18 cellular contexts compared by ENCODE assay signal in genomic region chr18:23531912-23532311, GRCh38. TPM values are rescaled to one million over a fixed set of nuclear protein-coding genes. Genes with fewer than 3 reads are reported as not detected.
DNase-seq lines count a peak whose midpoint lies in the region; ATAC-seq, FAIRE-seq and TF ChIP-seq lines count a peak whose summit lies in the region.
"Had no signal": no experiment of that assay in that cellular context is flagged by ENCODE, and none has a peak within 500 bp of the region (broad histone marks: within the 10 kb centered on the region; RNA-seq: fewer than 3 reads in every experiment).

No MANE protein-coding gene starts in this region.

- 87 to 94% methylated on average over 12 to 13 of the region's 13 CpGs for WGBS in esophagus squamous epithelium, 2 donors

- no peak for DNase-seq in activated naive CD8-positive, alpha-beta T cell treated with anti-CD3 and anti-CD28 coated beads, Interleukin-2, amount 50 U/mL, for 24 hours
- DNase-seq in esophagus squamous epithelium (lab: John Stamatoyannopoulos, UW) (no peak), progenitor cell of endocrine pancreas (ENCODE audit: low spot score, unreplicated experiment) (no peak), frontal cortex (ENCODE audit: low spot score in 2 of 2) (no peak), Peyer's patch (no peak)
- DNase-seq: CD4-positive, CD25-positive, alpha-beta regulatory T cell; DND-41; GDM1; GM23248; MV-4-11; NCI-H1436; NCI-H2081; NCI-H2227 treated with DMSO at 0.1 percent for 48 hours; NCI-H526; RPMI8226 had no signal

- H3K27me3 Mint-ChIP-seq in activated naive CD8-positive, alpha-beta T cell = no peaks in the 10 kb centered on the region
- H3K27me3 Mint-ChIP-seq in activated naive CD8-positive, alpha-beta T cell treated with anti-CD3 and anti-CD28 coated beads, Interleukin-2, amount 50 U/mL, for 24 hours = no peaks in the 10 kb centered on the region
- H3K27me3 Mint-ChIP-seq in progenitor cell of endocrine pancreas = no peaks in the 10 kb centered on the region
- H3K27me3 Mint-ChIP-seq: CD4-positive, CD25-positive, alpha-beta regulatory T cell had no signal

- H3K4me3 Mint-ChIP-seq in activated naive CD8-positive, alpha-beta T cell = no peak overlapping the region
- no peak overlapping the region for H3K4me3 Mint-ChIP-seq in activated naive CD8-positive, alpha-beta T cell treated with anti-CD3 and anti-CD28 coated beads, Interleukin-2, amount 50 U/mL, for 24 hours
- H3K4me3 Mint-ChIP-seq in progenitor cell of endocrine pancreas (ENCODE audit: low read depth) = no peak overlapping the region
- H3K4me3 Mint-ChIP-seq: CD4-positive, CD25-positive, alpha-beta regulatory T cell had no signal

- TF ChIP-seq CTCF in esophagus squamous epithelium (IDR thresholded peaks at IDR 0.05) (no peak), progenitor cell of endocrine pancreas (IDR thresholded peaks at IDR 0.05; ENCODE audit: unreplicated experiment) (no peak), Peyer's patch (IDR thresholded peaks at IDR 0.05) (no peak)

- peaks cover 25 to 100% (median 52%) of the 10 kb centered on the region in 3 donors for H3K36me3 ChIP-seq in esophagus squamous epithelium
- H3K36me3 ChIP-seq in Peyer's patch = peaks cover 0 to 99% (median 5%) of the 10 kb centered on the region in 3 donors

- TF ChIP-seq POLR2A in GM19193 (IDR thresholded peaks at IDR 0.05; ENCODE audit: extremely low read depth, insufficient read depth, insufficient read length) (peak; percentile 24), esophagus squamous epithelium (IDR thresholded peaks at IDR 0.05) (no peak), Peyer's patch (IDR thresholded peaks at IDR 0.05) (no peak)

- H3K4me1 Mint-ChIP-seq in activated naive CD8-positive, alpha-beta T cell (ENCODE audit: low read depth) = peaks cover 7% of the 10 kb centered on the region
- peaks cover 16% of the 10 kb centered on the region for H3K4me1 Mint-ChIP-seq in activated naive CD8-positive, alpha-beta T cell treated with anti-CD3 and anti-CD28 coated beads, Interleukin-2, amount 50 U/mL, for 24 hours
- H3K4me1 Mint-ChIP-seq in progenitor cell of endocrine pancreas (ENCODE audit: low read depth) = no peaks in the 10 kb centered on the region
- H3K4me1 Mint-ChIP-seq: CD4-positive, CD25-positive, alpha-beta regulatory T cell had no signal

- no peak for ATAC-seq in activated naive CD8-positive, alpha-beta T cell treated with anti-CD3 and anti-CD28 coated beads, Interleukin-2, amount 50 U/mL, for 24 hours
- ATAC-seq in HG03460 (IDR thresholded peaks at IDR 0.05; ENCODE audit: unreplicated experiment) = no peak

- peak overlapping the region in 3 of 4 donors; percentile 2 to 49 (median 5) for H3K27ac ChIP-seq in esophagus squamous epithelium
- H3K27ac ChIP-seq in Peyer's patch = no peak overlapping the region
- H3K27ac ChIP-seq: GM23248 had no signal

- H3K4me1 ChIP-seq in esophagus squamous epithelium (peaks cover 0 to 24% (median 9%) of the 10 kb centered on the region in 3 donors), Peyer's patch (no peaks in the 10 kb centered on the region)

- no peaks in the 10 kb centered on the region for H3K27me3 ChIP-seq in esophagus squamous epithelium
- no peaks in the 10 kb centered on the region for H3K27me3 ChIP-seq in Peyer's patch

- no peak for FAIRE-seq in frontal cortex (lab: Jason Lieb, UNC)

- peak overlapping the region; percentile 54 for H3K27ac Mint-ChIP-seq in activated naive CD8-positive, alpha-beta T cell
- H3K27ac Mint-ChIP-seq in activated naive CD8-positive, alpha-beta T cell treated with anti-CD3 and anti-CD28 coated beads, Interleukin-2, amount 50 U/mL, for 24 hours = no peak overlapping the region
- H3K27ac Mint-ChIP-seq in progenitor cell of endocrine pancreas = peak overlapping the region; percentile 3

- H3K9me3 ChIP-seq in esophagus squamous epithelium (no peaks in the 10 kb centered on the region), Peyer's patch (no peaks in the 10 kb centered on the region)

- H3K36me3 Mint-ChIP-seq in activated naive CD8-positive, alpha-beta T cell = peaks cover 2% of the 10 kb centered on the region
- peaks cover 62% of the 10 kb centered on the region for H3K36me3 Mint-ChIP-seq in activated naive CD8-positive, alpha-beta T cell treated with anti-CD3 and anti-CD28 coated beads, Interleukin-2, amount 50 U/mL, for 24 hours (ENCODE audit: low read depth)
- H3K36me3 Mint-ChIP-seq in progenitor cell of endocrine pancreas (ENCODE audit: insufficient read depth) = peaks cover 23% of the 10 kb centered on the region

- intact Hi-C loops in esophagus squamous epithelium (cut with DNase I) = no loop called here

- H3K4me3 ChIP-seq in esophagus squamous epithelium (no peak overlapping the region), Peyer's patch (no peak overlapping the region)
- H3K4me3 ChIP-seq: GM23248 had no signal

- no peaks in the 10 kb centered on the region for H3K9me3 Mint-ChIP-seq in activated naive CD8-positive, alpha-beta T cell (ENCODE audit: low read depth)
- H3K9me3 Mint-ChIP-seq in activated naive CD8-positive, alpha-beta T cell treated with anti-CD3 and anti-CD28 coated beads, Interleukin-2, amount 50 U/mL, for 24 hours = no peaks in the 10 kb centered on the region
- no peaks in the 10 kb centered on the region for H3K9me3 Mint-ChIP-seq in progenitor cell of endocrine pancreas (ENCODE audit: low read depth)
- H3K9me3 Mint-ChIP-seq: CD4-positive, CD25-positive, alpha-beta regulatory T cell had no signal

RNA-seq across cellular contexts. Expression of gene RMC1, which starts 28.6 kb away (rescaled TPM):
- total RNA-seq in esophagus squamous epithelium (10 to 100 TPM; 16.6 to 20.2 (median 18.4) TPM), progenitor cell of endocrine pancreas (25.5 and 28.5 TPM in 2 replicates), frontal cortex (44.8 TPM), Peyer's patch (10 to 100 TPM; 15.7 to 42.2 (median 33.9) TPM)

RNA-seq across cellular contexts. Expression of gene NPC1, which starts 54.4 kb away (rescaled TPM):
- total RNA-seq in esophagus squamous epithelium = 10 to 100 TPM; 16.9 to 73.7 (median 43.6) TPM
- total RNA-seq in progenitor cell of endocrine pancreas = 35.1 and 36.0 TPM in 2 replicates
- total RNA-seq in frontal cortex = 30.2 TPM
- total RNA-seq in Peyer's patch = 10 to 100 TPM; 62.7 to 80.1 (median 71.3) TPM

Comparison
In these comparisons a context has a peak if more than half of its experiments do, and no peak if none do; other contexts are left out.
1. H3K27ac ChIP-seq: peak in esophagus squamous epithelium (3 of 4); none in Peyer's patch (0 of 4).